Comparison of ENCODE assay signal across 1 cellular context in the genomic region with DNA sequence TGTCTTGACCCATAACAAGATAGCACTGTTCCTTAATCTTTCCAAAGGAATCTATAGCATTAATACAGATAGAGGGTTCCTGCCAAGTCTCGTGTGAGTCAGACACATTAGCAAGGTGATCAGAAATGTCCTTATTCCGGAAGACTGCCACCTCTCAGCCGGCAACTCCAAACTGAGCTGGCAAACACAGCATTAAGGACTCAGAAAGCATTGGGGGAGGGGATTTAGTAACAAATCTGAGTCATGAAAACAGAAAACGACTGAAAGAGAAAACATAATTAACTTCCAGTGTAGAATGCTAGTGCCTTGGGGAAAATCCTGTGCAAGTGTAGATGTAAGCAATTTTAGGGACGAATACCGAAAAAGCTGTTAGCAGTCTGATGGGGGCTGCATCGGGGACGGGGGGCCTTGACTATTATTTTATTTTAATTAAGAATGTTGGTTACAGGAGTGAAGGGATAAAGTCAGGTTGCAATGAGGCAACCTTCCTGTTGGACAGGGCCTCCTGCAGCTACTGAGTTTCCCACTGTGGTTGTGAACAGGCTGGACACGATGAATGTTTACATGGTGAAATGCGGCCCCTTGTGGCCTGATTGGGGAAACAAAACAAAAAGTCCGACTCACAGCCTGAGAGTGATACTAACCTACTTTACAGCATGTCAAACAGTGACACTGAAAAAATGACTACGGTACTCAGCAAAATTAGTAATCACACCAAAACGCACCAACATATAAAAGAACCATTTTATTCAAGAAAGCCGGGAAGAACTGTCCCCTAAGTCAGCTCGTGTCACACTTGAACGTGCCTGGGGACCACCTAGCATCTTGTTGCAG.
TF ChIP-seq lines count a peak whose summit lies in the region.

No MANE protein-coding gene starts in this region.

TF ChIP-seq in HepG2, 621 proteins besides CTCF, POLR2A, EP300 and RAD21 (continued from another document):
- no peak for TF ChIP-seq ZBTB40 (IDR thresholded peaks at IDR 0.05)
- TF ChIP-seq ZBTB40 (CRISPR knock-in tag; IDR thresholded peaks at IDR 0.05) = no peak
- no peak for TF ChIP-seq CC2D1A (CRISPR knock-in tag; IDR thresholded peaks at IDR 0.05)
- no peak for TF ChIP-seq HNRNPL (IDR thresholded peaks at IDR 0.05; ENCODE audit: low read depth, low read length)
- TF ChIP-seq ZNF432 (CRISPR knock-in tag; IDR thresholded peaks at IDR 0.05; ENCODE audit: borderline replicate concordance) = no peak
- no peak for TF ChIP-seq MTA1 (CRISPR knock-in tag; IDR thresholded peaks at IDR 0.05; ENCODE audit: borderline replicate concordance)
- TF ChIP-seq REPIN1 (CRISPR knock-in tag; IDR thresholded peaks at IDR 0.05; ENCODE audit: borderline replicate concordance, low read depth) = no peak
- no peak for TF ChIP-seq EED (CRISPR knock-in tag; IDR thresholded peaks at IDR 0.05)
- no peak for TF ChIP-seq SRF (IDR thresholded peaks at IDR 0.05; ENCODE audit: low read depth, low read length)
- TF ChIP-seq THAP7 (CRISPR knock-in tag; IDR thresholded peaks at IDR 0.05) = no peak
- TF ChIP-seq PITX1 (CRISPR knock-in tag; IDR thresholded peaks at IDR 0.05) = no peak
- TF ChIP-seq GABPA (IDR thresholded peaks at IDR 0.05; ENCODE audit: low read depth, low read length) = no peak
- TF ChIP-seq GABPA (CRISPR knock-in tag; IDR thresholded peaks at IDR 0.05; ENCODE audit: low read depth) = 0 out of 2 replicates have a peak, but pooled peaks have one; percentile 13
- TF ChIP-seq LCORL (IDR thresholded peaks at IDR 0.05) = no peak
- TF ChIP-seq LCORL (CRISPR knock-in tag; IDR thresholded peaks at IDR 0.05) = 0 out of 2 replicates have a peak, but pooled peaks have one; percentile 19
- no peak for TF ChIP-seq SOX6 (IDR thresholded peaks at IDR 0.05)
- TF ChIP-seq SOX6 (CRISPR knock-in tag; IDR thresholded peaks at IDR 0.05) = no peak
- TF ChIP-seq ZKSCAN5 (CRISPR knock-in tag; IDR thresholded peaks at IDR 0.05) = no peak
